In genomic region chr12:10363665-10363921, GRCh38 we compare ENCODE assay signal across 10 cellular contexts. TPM values are rescaled to one million over a fixed set of nuclear protein-coding genes. Genes with fewer than 3 reads are reported as not detected.
DNase-seq lines count a peak whose midpoint lies in the region; ATAC-seq and TF ChIP-seq lines count a peak whose summit lies in the region.
"Had no signal": no experiment of that assay in that cellular context is flagged by ENCODE, and none has a peak within 500 bp of the region (broad histone marks: within the 10 kb centered on the region; RNA-seq: fewer than 3 reads in every experiment).

No MANE protein-coding gene starts in this region.

- intact Hi-C loops in adrenal gland (cut with DNase I), result no loop called here
- intact Hi-C loops in posterior vena cava (cut with DNase I), result no loop called here

- H3K27me3 ChIP-seq in adrenal gland, result no peaks in the 10 kb centered on the region
- H3K27me3 ChIP-seq in layer of hippocampus (ENCODE audit: control insufficient read depth, insufficient read depth, low read length), result no peaks in the 10 kb centered on the region

- no peak for ATAC-seq in GM21526 (IDR thresholded peaks at IDR 0.05; ENCODE audit: low FRiP score, unreplicated experiment)

- peaks cover 22 to 35% of the 10 kb centered on the region in 2 donors for H3K4me1 ChIP-seq in adrenal gland (replicated peaks in 1 of 2)

- 12 to 41% (median 29%) methylated on average over 3 to 5 of the region's 5 CpGs for WGBS in adrenal gland, 4 donors

- H3K9me3 ChIP-seq in adrenal gland (replicated peaks in 1 of 3), result no peaks in the 10 kb centered on the region

- no peak for TF ChIP-seq POLR2A in adrenal gland (IDR thresholded peaks at IDR 0.05)

- H3K27ac ChIP-seq in adrenal gland, result peak overlapping the region; percentile 77 to 99 (median 93)
- peak overlapping the region; percentile 99 for H3K27ac ChIP-seq in layer of hippocampus (ENCODE audit: low read depth, low read length)
- H3K27ac ChIP-seq in temporal lobe (ENCODE audit: low read depth, low read length), result peak overlapping the region; percentile 99

- no peaks in the 10 kb centered on the region for H3K36me3 ChIP-seq in adrenal gland (replicated peaks in 1 of 2)

- no peak for TF ChIP-seq CTCF in HFF-Myc (IDR thresholded peaks at IDR 0.05; ENCODE audit: low read depth, low read length, missing control alignments)
- no peak for TF ChIP-seq CTCF in adrenal gland (IDR thresholded peaks at IDR 0.05)

- DNase-seq in HFF-Myc (ENCODE audit: extremely low read depth, low read depth), result no peak
- DNase-seq in adrenal gland, result no peak
- DNase-seq in NCI-H748 (lab: John Stamatoyannopoulos, UW; ENCODE audit: unreplicated experiment), result no peak
- no peak for DNase-seq in posterior vena cava (ENCODE audit: low spot score)
- DNase-seq: activated CD8-positive, alpha-beta memory T cell treated with anti-CD3 and anti-CD28 coated beads, Interleukin-2, amount 50 U/mL, for 48 hours; H7 had no signal

- H3K4me3 ChIP-seq in HFF-Myc (replicated peaks; ENCODE audit: low read depth, low read length) (peak overlapping the region; percentile 58; the same call in 1 of the 2 replicates), adrenal gland (peak overlapping the region in 2 of 4 donors; percentile 90 to 92)

RNA-seq across cellular contexts. Expression of gene KLRK1, which starts 26.2 kb away (rescaled TPM):
- total RNA-seq in adrenal gland, result 1 to 10 TPM in 3 of 8 donors, under 1 TPM in 3, not detected in 2; 0.25 to 5.2 (median 1.0) TPM
- polyA plus RNA-seq in adrenal gland, result 1 to 10 TPM; 1.5 to 2.4 (median 2.4) TPM
- 0.25 TPM for total RNA-seq in temporal lobe
- 1 to 10 TPM; 1.4 to 1.9 TPM for total RNA-seq in posterior vena cava
- total RNA-seq: H7, neural crest cell had no signal

RNA-seq across cellular contexts. Expression of gene KLRC4, which starts 46.0 kb away (rescaled TPM):
- total RNA-seq in adrenal gland (not detected), temporal lobe (0.25 TPM), posterior vena cava (not detected)
- polyA plus RNA-seq in adrenal gland, result under 1 TPM in 1 of 3 donors, not detected in 2; 0.22 TPM
- total RNA-seq: H7, neural crest cell had no signal

RNA-seq across cellular contexts. Expression of gene KLRD1, which starts 55.9 kb away (rescaled TPM):
- 1 to 10 TPM in 3 of 8 donors, under 1 TPM in 5; 0.12 to 3.1 (median 0.68) TPM for total RNA-seq in adrenal gland
- 1 to 10 TPM in 1 of 3 donors, under 1 TPM in 2; 0.10 to 1.1 (median 0.16) TPM for polyA plus RNA-seq in adrenal gland
- total RNA-seq in temporal lobe, result 0.25 TPM
- total RNA-seq in posterior vena cava, result 1 to 10 TPM; 4.6 to 4.8 TPM

RNA-seq across cellular contexts. Expression of gene KLRC3, which starts 56.8 kb away (rescaled TPM):
- total RNA-seq in adrenal gland, result not detected
- under 1 TPM in 1 of 3 donors, not detected in 2; 0.26 TPM for polyA plus RNA-seq in adrenal gland
- total RNA-seq in temporal lobe, result 1.2 TPM
- total RNA-seq in posterior vena cava, result not detected
- total RNA-seq: H7, neural crest cell had no signal
